In the genomic region with DNA sequence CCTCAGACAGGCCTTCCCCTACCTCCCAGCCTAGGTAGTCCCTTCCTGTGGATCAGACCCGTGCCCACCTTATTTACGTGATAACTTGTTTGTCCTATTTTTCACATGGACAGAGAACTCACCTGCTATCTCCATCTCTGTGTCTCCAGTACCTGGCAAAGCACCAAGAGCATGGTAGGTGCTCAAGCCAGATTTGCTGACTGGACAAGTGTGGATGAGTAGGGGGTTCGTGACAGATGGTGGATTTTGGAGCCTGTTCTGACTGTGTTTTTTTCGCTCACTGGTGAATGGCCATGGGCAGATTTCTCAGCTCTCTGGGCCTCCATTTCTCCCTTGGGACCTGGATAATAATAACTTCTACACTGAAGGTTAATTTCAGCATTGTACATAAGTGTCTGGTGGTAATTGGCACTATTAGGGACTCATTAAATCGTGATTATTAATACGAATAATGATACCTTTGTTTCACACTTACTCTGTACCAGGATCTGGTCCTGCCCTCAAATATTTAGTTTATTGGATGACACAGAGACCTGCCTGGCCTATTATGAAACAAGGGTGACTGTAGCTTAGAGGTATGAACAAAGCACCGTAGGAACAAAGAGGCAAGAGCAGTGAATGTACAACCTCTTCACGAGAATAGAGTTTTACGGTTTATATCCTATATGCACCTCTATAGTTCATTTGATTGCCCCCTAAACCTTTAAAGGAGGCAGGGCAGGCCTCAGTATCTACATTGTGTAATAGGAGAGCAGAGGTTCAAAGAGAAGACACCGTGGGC, we compare ENCODE assay signal across 22 cellular contexts. TPM values are rescaled to one million over a fixed set of nuclear protein-coding genes. Genes with fewer than 3 reads are reported as not detected.
A peak's percentile ranks its signal among the peaks of the same experiment; 100 is the strongest.
DNase-seq lines count a peak whose midpoint lies in the region; ATAC-seq and TF ChIP-seq lines count a peak whose summit lies in the region.
"Had no signal": no experiment of that assay in that cellular context is flagged by ENCODE, and none has a peak within 500 bp of the region (broad histone marks: within the 10 kb centered on the region; RNA-seq: fewer than 3 reads in every experiment).

No MANE protein-coding gene starts in this region.

- H3K4me3 Mint-ChIP-seq in glutamatergic neuron (ENCODE audit: unreplicated experiment) (peak overlapping the region; percentile 25), osteocyte (ENCODE audit: unreplicated experiment) (no peak overlapping the region), endothelial cell (ENCODE audit: unreplicated experiment) (no peak overlapping the region)
- H3K4me3 Mint-ChIP-seq: T-helper 2 cell treated with Interferon-gamma antibody and Interleukin-4, amounts not matched to agents 5 μg/mL and 100 μg/mL, for 36 hours had no signal

- no peaks in the 10 kb centered on the region for H3K36me3 Mint-ChIP-seq in glutamatergic neuron (ENCODE audit: unreplicated experiment)
- H3K36me3 Mint-ChIP-seq in osteocyte (ENCODE audit: unreplicated experiment): no peaks in the 10 kb centered on the region
- peaks cover 6% of the 10 kb centered on the region for H3K36me3 Mint-ChIP-seq in endothelial cell (ENCODE audit: low read depth, unreplicated experiment)
- H3K36me3 Mint-ChIP-seq: activated naive CD4-positive, alpha-beta T cell treated with anti-CD3 and anti-CD28 coated beads, Interleukin-2, amount 50 U/mL, for 72 hours had no signal

- H3K4me1 Mint-ChIP-seq in glutamatergic neuron (ENCODE audit: low read depth, unreplicated experiment): peaks cover 10% of the 10 kb centered on the region
- H3K4me1 Mint-ChIP-seq in osteocyte (ENCODE audit: unreplicated experiment): peaks cover 2% of the 10 kb centered on the region
- H3K4me1 Mint-ChIP-seq in endothelial cell (ENCODE audit: unreplicated experiment): no peaks in the 10 kb centered on the region

- TF ChIP-seq CTCF in RWPE2 (IDR thresholded peaks at IDR 0.05; ENCODE audit: poor library complexity, severe bottlenecking): no peak
- no peak for TF ChIP-seq CTCF in glutamatergic neuron (IDR thresholded peaks at IDR 0.05; ENCODE audit: partially characterized antibody, unreplicated experiment)
- TF ChIP-seq CTCF in osteocyte (IDR thresholded peaks at IDR 0.05): no peak
- TF ChIP-seq CTCF in endothelial cell (IDR thresholded peaks at IDR 0.05; ENCODE audit: unreplicated experiment): no peak

- H3K27ac Mint-ChIP-seq in glutamatergic neuron (ENCODE audit: unreplicated experiment): no peak overlapping the region
- H3K27ac Mint-ChIP-seq in osteocyte (ENCODE audit: unreplicated experiment): no peak overlapping the region
- H3K27ac Mint-ChIP-seq in endothelial cell (ENCODE audit: unreplicated experiment): no peak overlapping the region
- H3K27ac Mint-ChIP-seq: activated naive CD4-positive, alpha-beta T cell treated with anti-CD3 and anti-CD28 coated beads, Interleukin-2, amount 50 U/mL, for 72 hours; T-helper 2 cell treated with Interferon-gamma antibody and Interleukin-4, amounts not matched to agents 5 μg/mL and 100 μg/mL, for 36 hours had no signal

- no peak overlapping the region for H3K4me3 ChIP-seq in RWPE2 (ENCODE audit: severe bottlenecking)
- H3K4me3 ChIP-seq: ascending aorta, gastrocnemius medialis, lung, thoracic aorta had no signal

- peaks cover 16% of the 10 kb centered on the region for H3K4me1 ChIP-seq in RWPE2 (ENCODE audit: insufficient read depth, poor library complexity, severe bottlenecking)

- no peaks in the 10 kb centered on the region for H3K9me3 ChIP-seq in RWPE2 (ENCODE audit: severe bottlenecking)
- H3K9me3 ChIP-seq: ascending aorta, gastrocnemius medialis, neutrophil, thoracic aorta had no signal

- H3K9me3 Mint-ChIP-seq in glutamatergic neuron (ENCODE audit: unreplicated experiment) (peaks cover 3% of the 10 kb centered on the region), osteocyte (ENCODE audit: unreplicated experiment) (no peaks in the 10 kb centered on the region), endothelial cell (ENCODE audit: unreplicated experiment) (no peaks in the 10 kb centered on the region)
- H3K9me3 Mint-ChIP-seq: activated naive CD4-positive, alpha-beta T cell treated with anti-CD3 and anti-CD28 coated beads, Interleukin-2, amount 50 U/mL, for 72 hours; T-helper 2 cell treated with Interferon-gamma antibody and Interleukin-4, amounts not matched to agents 5 μg/mL and 100 μg/mL, for 36 hours had no signal

- no peaks in the 10 kb centered on the region for H3K36me3 ChIP-seq in RWPE2 (ENCODE audit: low read depth)
- H3K36me3 ChIP-seq: ascending aorta, gastrocnemius medialis, neutrophil, thoracic aorta had no signal

- no peaks in the 10 kb centered on the region for H3K27me3 ChIP-seq in RWPE2 (ENCODE audit: insufficient read depth, poor library complexity, severe bottlenecking)
- H3K27me3 ChIP-seq: ascending aorta, gastrocnemius medialis, neutrophil had no signal

- no peak overlapping the region for H3K27ac ChIP-seq in RWPE2 (ENCODE audit: poor library complexity, severe bottlenecking)
- H3K27ac ChIP-seq: ascending aorta, gastrocnemius medialis, neutrophil, thoracic aorta had no signal

- ATAC-seq in RWPE2 (ENCODE audit: low read depth): peak; percentile 90
- ATAC-seq: activated naive CD4-positive, alpha-beta T cell treated with anti-CD3 and anti-CD28 coated beads, Interleukin-2, amount 50 U/mL, for 72 hours; gastrocnemius medialis; SK-N-SH treated with all-trans-retinoic acid at 6 μM for 48 hours had no signal

- peak; percentile 82 for DNase-seq in DMS153 treated with DMSO at 0.1 percent for 48 hours (lab: John Stamatoyannopoulos, UW; ENCODE audit: unreplicated experiment)
- DNase-seq in HCEC 1CT: peak; percentile 30
- no peak for DNase-seq in RWPE2 (ENCODE audit: low spot score)
- DNase-seq in glutamatergic neuron: no peak
- DNase-seq in HuH-7.5 (ENCODE audit: low spot score): no peak
- no peak for DNase-seq in osteocyte (ENCODE audit: extremely low spot score, unreplicated experiment)
- DNase-seq in endothelial cell (ENCODE audit: low spot score): no peak
- DNase-seq: activated CD4-positive, alpha-beta T cell treated with anti-CD3 and anti-CD28 coated beads, Interleukin-2, amount 50 U/mL, for 1 hour; DMS79 treated with DMSO at 0.1 percent for 48 hours; erythroblast; gastrocnemius medialis; NCI-H187; NCI-H446 treated with DMSO at 0.1 percent for 48 hours; stimulated activated CD4-positive, alpha-beta T cell treated with anti-CD3 and anti-CD28 coated beads, Interleukin-2, amount 100 ng/mL, for 48 hours; stimulated activated naive CD4-positive, alpha-beta T cell had no signal

- peaks cover 5% of the 10 kb centered on the region for H3K27me3 Mint-ChIP-seq in glutamatergic neuron (ENCODE audit: unreplicated experiment)
- H3K27me3 Mint-ChIP-seq in osteocyte (ENCODE audit: unreplicated experiment): peaks cover 5% of the 10 kb centered on the region
- peaks cover 8% of the 10 kb centered on the region for H3K27me3 Mint-ChIP-seq in endothelial cell (ENCODE audit: unreplicated experiment)

RNA-seq across cellular contexts. Expression of gene SLC26A9, which starts 24.5 kb away (rescaled TPM):
- total RNA-seq in glutamatergic neuron (ENCODE audit: unreplicated experiment) (not detected), osteocyte (not detected in 2 replicates), endothelial cell (ENCODE audit: unreplicated experiment) (not detected)
- total RNA-seq: activated naive CD4-positive, alpha-beta T cell treated with anti-CD3 and anti-CD28 coated beads, Interleukin-2, amount 50 U/mL, for 72 hours; ascending aorta had no signal

RNA-seq across cellular contexts. Expression of gene RAB7B, which starts 35.5 kb away (rescaled TPM):
- total RNA-seq in glutamatergic neuron (ENCODE audit: unreplicated experiment) (not detected), osteocyte (0.78 TPM in 2 replicates), endothelial cell (ENCODE audit: unreplicated experiment) (not detected)
- total RNA-seq: activated naive CD4-positive, alpha-beta T cell treated with anti-CD3 and anti-CD28 coated beads, Interleukin-2, amount 50 U/mL, for 72 hours; ascending aorta had no signal

RNA-seq across cellular contexts. Expression of gene CTSE, which starts 56.0 kb away (rescaled TPM):
- total RNA-seq in glutamatergic neuron (ENCODE audit: unreplicated experiment) (not detected), osteocyte (not detected in 2 replicates), endothelial cell (ENCODE audit: unreplicated experiment) (not detected)
- total RNA-seq: activated naive CD4-positive, alpha-beta T cell treated with anti-CD3 and anti-CD28 coated beads, Interleukin-2, amount 50 U/mL, for 72 hours; ascending aorta; gastrocnemius medialis had no signal

Comparison
In these comparisons a context has a peak if more than half of its experiments do, and no peak if none do; other contexts are left out.
1. DNase-seq: peak in DMS153 treated with DMSO at 0.1 percent for 48 hours (single experiment) and HCEC 1CT (single experiment); none in RWPE2 (single experiment), glutamatergic neuron (single experiment), HuH-7.5 (single experiment), osteocyte (single experiment) and endothelial cell (single experiment).